In the genomic region with DNA sequence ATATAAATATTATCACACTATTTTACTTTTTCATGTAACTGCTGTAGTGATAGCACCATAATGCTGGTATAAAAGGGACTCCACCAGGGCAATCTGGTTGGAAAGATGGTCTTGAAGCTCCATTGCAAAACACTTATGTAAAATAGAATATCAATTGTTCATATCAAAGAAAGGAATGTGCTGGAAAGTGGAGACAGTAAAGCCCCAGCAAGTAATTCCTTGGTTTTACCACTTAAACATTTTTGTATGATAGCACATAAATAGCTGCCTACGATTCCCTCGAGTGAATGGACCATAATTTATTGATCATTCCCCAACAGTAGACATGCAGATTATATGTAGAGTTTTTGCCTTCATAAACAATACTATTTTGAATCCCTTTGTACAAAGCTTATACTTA, we compare ENCODE assay signal across 1 cellular context.
TF ChIP-seq lines count a peak whose summit lies in the region.

No MANE protein-coding gene starts in this region.

TF ChIP-seq in HepG2, 621 proteins besides CTCF, POLR2A, EP300 and RAD21:
- TF ChIP-seq, protein P1, sequence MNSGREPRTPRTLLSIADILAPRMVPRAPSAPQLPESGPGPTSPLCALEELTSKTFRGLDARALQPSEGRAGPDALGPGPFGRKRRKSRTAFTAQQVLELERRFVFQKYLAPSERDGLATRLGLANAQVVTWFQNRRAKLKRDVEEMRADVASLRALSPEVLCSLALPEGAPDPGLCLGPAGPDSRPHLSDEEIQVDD (CRISPR knock-in tag; IDR thresholded peaks at IDR 0.05; ENCODE audit: borderline replicate concordance) = no peak
- no peak for TF ChIP-seq SMARCC2 (IDR thresholded peaks at IDR 0.05)
- TF ChIP-seq BCL6 (CRISPR knock-in tag; IDR thresholded peaks at IDR 0.05) = no peak
- TF ChIP-seq, protein P2, sequence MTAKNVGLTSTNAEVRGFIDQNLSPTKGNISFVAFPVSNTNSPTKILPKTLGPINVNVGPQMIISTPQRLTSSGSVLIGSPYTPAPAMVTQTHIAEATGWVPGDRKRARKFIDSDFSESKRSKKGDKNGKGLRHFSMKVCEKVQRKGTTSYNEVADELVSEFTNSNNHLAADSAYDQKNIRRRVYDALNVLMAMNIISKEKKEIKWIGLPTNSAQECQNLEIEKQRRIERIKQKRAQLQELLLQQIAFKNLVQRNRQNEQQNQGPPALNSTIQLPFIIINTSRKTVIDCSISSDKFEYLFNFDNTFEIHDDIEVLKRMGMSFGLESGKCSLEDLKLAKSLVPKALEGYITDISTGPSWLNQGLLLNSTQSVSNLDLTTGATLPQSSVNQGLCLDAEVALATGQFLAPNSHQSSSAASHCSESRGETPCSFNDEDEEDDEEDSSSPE (CRISPR knock-in tag; IDR thresholded peaks at IDR 0.05) = no peak
- no peak for TF ChIP-seq ZNF232 (CRISPR knock-in tag; IDR thresholded peaks at IDR 0.05; ENCODE audit: borderline replicate concordance)
- no peak for TF ChIP-seq ZBTB42 (CRISPR knock-in tag; IDR thresholded peaks at IDR 0.05)
- no peak for TF ChIP-seq ZNF251 (CRISPR knock-in tag; IDR thresholded peaks at IDR 0.05)
- no peak for TF ChIP-seq ARID4A (CRISPR knock-in tag; IDR thresholded peaks at IDR 0.05; ENCODE audit: borderline replicate concordance)
- TF ChIP-seq ZFY (CRISPR knock-in tag; IDR thresholded peaks at IDR 0.05) = no peak
- no peak for TF ChIP-seq CBX2 (IDR thresholded peaks at IDR 0.05; ENCODE audit: low read depth, low read length)
- TF ChIP-seq CBX2 (CRISPR knock-in tag; IDR thresholded peaks at IDR 0.05; ENCODE audit: low read depth) = no peak
- TF ChIP-seq PRMT3 (CRISPR knock-in tag; IDR thresholded peaks at IDR 0.05; ENCODE audit: borderline replicate concordance, low read depth) = no peak
- no peak for TF ChIP-seq IKZF1 (IDR thresholded peaks at IDR 0.05)
- TF ChIP-seq ZNF383 (CRISPR knock-in tag; IDR thresholded peaks at IDR 0.05; ENCODE audit: borderline replicate concordance) = no peak
- TF ChIP-seq MTF2 (CRISPR knock-in tag; IDR thresholded peaks at IDR 0.05; ENCODE audit: borderline replicate concordance) = no peak
- TF ChIP-seq TEF (CRISPR knock-in tag; IDR thresholded peaks at IDR 0.05) = no peak
TF ChIP-seq in HepG2: peak in this region for 0.
